ENCODE assay signal across 5 cellular contexts in genomic region chr7:99987306-99987705, GRCh38. TPM values are rescaled to one million over a fixed set of nuclear protein-coding genes. Genes with fewer than 3 reads are reported as not detected.
"Had no signal": no experiment of that assay in that cellular context is flagged by ENCODE, and none has a peak within 500 bp of the region (broad histone marks: within the 10 kb centered on the region; RNA-seq: fewer than 3 reads in every experiment).

No MANE protein-coding gene starts in this region.

RNA-seq across cellular contexts. Expression of gene AZGP1, which starts 11.5 kb away (rescaled TPM):
- total RNA-seq: HT1080, IMR-90 had no signal
- polyA plus RNA-seq: IgD-negative memory B cell, IMR-90, K562 had no signal

RNA-seq across cellular contexts. Expression of gene GJC3, which starts 57.9 kb away (rescaled TPM):
- total RNA-seq: HT-29, IMR-90 had no signal
- polyA plus RNA-seq: IgD-negative memory B cell, IMR-90 had no signal
